20 cellular contexts compared by ENCODE assay signal in genomic region chr20:58628491-58629212, GRCh38.
"Had no signal": no experiment of that assay in that cellular context is flagged by ENCODE, and none has a peak within 500 bp of the region (broad histone marks: within the 10 kb centered on the region; RNA-seq: fewer than 3 reads in every experiment).

No MANE protein-coding gene starts in this region.

- H3K4me1 ChIP-seq: thyroid gland had no signal

- H3K4me3 ChIP-seq: coronary artery, ovary, sigmoid colon, thyroid gland had no signal

- DNase-seq: activated CD4-positive, alpha-beta T cell treated with anti-CD3 and anti-CD28 coated beads, Interleukin-2, amount 10 ng/mL, durations not matched to agents 7 days and 5 days; activated CD8-positive, alpha-beta memory T cell treated with anti-CD3 and anti-CD28 coated beads, Interleukin-2, amount 50 U/mL, for 48 hours; activated gamma-delta T cell; activated naive CD8-positive, alpha-beta T cell treated with anti-CD3 and anti-CD28 coated beads for 36 hours; activated T-cell treated with anti-CD3 and anti-CD28 coated beads, Interleukin-2, amount 50 U/mL, for 72 hours; amygdala; brain microvascular endothelial cell; foreskin keratinocyte; glutamatergic neuron; mesendoderm; nephron progenitor cell; ovary; sigmoid colon; stimulated activated CD4-positive, alpha-beta T cell treated with anti-CD3 and anti-CD28 coated beads, Interleukin-12 subunit alpha, Interleukin-12 subunit beta, amount 100 ng/mL, for 4 hours; stimulated activated CD4-positive, alpha-beta T cell treated with anti-CD3 and anti-CD28 coated beads, Interleukin-2, amount 100 ng/mL, for 24 hours; thyroid gland had no signal

- H3K27ac ChIP-seq: coronary artery, foreskin keratinocyte, ovary, sigmoid colon, thyroid gland had no signal

- H3K9me3 Mint-ChIP-seq: activated CD4-positive, alpha-beta T cell treated with anti-CD3 and anti-CD28 coated beads, Interleukin-2, amount 10 ng/mL, durations not matched to agents 7 days and 5 days; activated naive CD8-positive, alpha-beta T cell treated with anti-CD3 and anti-CD28 coated beads for 36 hours; activated T-cell treated with anti-CD3 and anti-CD28 coated beads, Interleukin-2, amount 50 U/mL, for 72 hours; central memory CD8-positive, alpha-beta T cell; nephron progenitor cell; stimulated activated effector memory CD8-positive, alpha-beta T cell treated with anti-CD3 and anti-CD28 coated beads, Interleukin-12 subunit alpha, Interleukin-12 subunit beta, amount 100 ng/mL, for 72 hours; T-helper 2 cell treated with Interferon-gamma antibody and Interleukin-4, amounts not matched to agents 5 μg/mL and 100 μg/mL, for 36 hours had no signal

- H3K9me3 ChIP-seq: ovary, sigmoid colon, thyroid gland had no signal

- H3K27me3 ChIP-seq: brain microvascular endothelial cell, foreskin keratinocyte, ovary, sigmoid colon, thyroid gland had no signal

- H3K27me3 Mint-ChIP-seq: activated CD4-positive, alpha-beta T cell treated with anti-CD3 and anti-CD28 coated beads, Interleukin-2, amount 10 ng/mL, durations not matched to agents 7 days and 5 days; activated naive CD8-positive, alpha-beta T cell treated with anti-CD3 and anti-CD28 coated beads for 36 hours had no signal

- H3K36me3 ChIP-seq: brain microvascular endothelial cell, ovary, sigmoid colon, thyroid gland had no signal

- H3K27ac Mint-ChIP-seq: activated CD4-positive, alpha-beta T cell treated with anti-CD3 and anti-CD28 coated beads, Interleukin-2, amount 10 ng/mL, durations not matched to agents 7 days and 5 days; activated naive CD8-positive, alpha-beta T cell treated with anti-CD3 and anti-CD28 coated beads for 36 hours; activated T-cell treated with anti-CD3 and anti-CD28 coated beads, Interleukin-2, amount 50 U/mL, for 72 hours; nephron progenitor cell; stimulated activated effector memory CD8-positive, alpha-beta T cell treated with anti-CD3 and anti-CD28 coated beads, Interleukin-12 subunit alpha, Interleukin-12 subunit beta, amount 100 ng/mL, for 72 hours; T-helper 2 cell treated with Interferon-gamma antibody and Interleukin-4, amounts not matched to agents 5 μg/mL and 100 μg/mL, for 36 hours had no signal

- H3K36me3 Mint-ChIP-seq: activated naive CD8-positive, alpha-beta T cell treated with anti-CD3 and anti-CD28 coated beads for 36 hours; stimulated activated effector memory CD8-positive, alpha-beta T cell treated with anti-CD3 and anti-CD28 coated beads, Interleukin-12 subunit alpha, Interleukin-12 subunit beta, amount 100 ng/mL, for 72 hours had no signal

- ATAC-seq: activated T-cell treated with anti-CD3 and anti-CD28 coated beads, Interleukin-2, amount 50 U/mL, for 72 hours; foreskin keratinocyte; stimulated activated effector memory CD8-positive, alpha-beta T cell treated with anti-CD3 and anti-CD28 coated beads, Interleukin-12 subunit alpha, Interleukin-12 subunit beta, amount 100 ng/mL, for 72 hours had no signal

- H3K4me3 Mint-ChIP-seq: activated CD4-positive, alpha-beta T cell treated with anti-CD3 and anti-CD28 coated beads, Interleukin-2, amount 10 ng/mL, durations not matched to agents 7 days and 5 days; activated naive CD8-positive, alpha-beta T cell treated with anti-CD3 and anti-CD28 coated beads for 36 hours; activated T-cell treated with anti-CD3 and anti-CD28 coated beads, Interleukin-2, amount 50 U/mL, for 72 hours; central memory CD8-positive, alpha-beta T cell; nephron progenitor cell; stimulated activated effector memory CD8-positive, alpha-beta T cell treated with anti-CD3 and anti-CD28 coated beads, Interleukin-12 subunit alpha, Interleukin-12 subunit beta, amount 100 ng/mL, for 72 hours; T-helper 2 cell treated with Interferon-gamma antibody and Interleukin-4, amounts not matched to agents 5 μg/mL and 100 μg/mL, for 36 hours had no signal
